Comparison of ENCODE assay signal across 16 cellular contexts in the genomic region with DNA sequence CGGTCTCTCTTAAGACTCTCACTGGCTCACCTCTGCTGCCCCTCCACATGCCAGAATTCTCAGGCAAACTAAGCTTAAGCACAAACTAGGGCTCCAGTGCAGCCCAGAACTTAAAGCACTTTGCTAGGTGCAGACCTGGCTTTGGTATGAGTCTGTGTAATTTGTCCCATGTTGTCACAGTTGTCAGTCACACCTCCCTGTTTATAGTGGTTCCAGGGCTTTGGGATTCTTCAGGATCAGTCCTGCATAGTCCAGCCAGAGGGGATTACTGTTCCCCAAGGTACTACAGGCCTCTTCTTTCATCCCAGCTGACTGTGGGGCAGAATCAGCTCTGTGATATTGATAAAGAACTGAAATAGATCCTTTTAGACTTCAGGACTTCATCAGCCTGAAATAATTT.
"Had no signal": no experiment of that assay in that cellular context is flagged by ENCODE, and none has a peak within 500 bp of the region (broad histone marks: within the 10 kb centered on the region; RNA-seq: fewer than 3 reads in every experiment).

No MANE protein-coding gene starts in this region.

- H3K4me1 ChIP-seq: body of pancreas, spleen, suprapubic skin, upper lobe of right lung had no signal

- H3K27ac ChIP-seq: body of pancreas, sigmoid colon, spleen, suprapubic skin, upper lobe of right lung had no signal

- H3K4me3 ChIP-seq: body of pancreas, sigmoid colon, spleen, suprapubic skin, upper lobe of right lung had no signal

- H3K9me3 ChIP-seq: body of pancreas, sigmoid colon, spleen, suprapubic skin, upper lobe of right lung had no signal

- H3K36me3 ChIP-seq: sigmoid colon, spleen, suprapubic skin, upper lobe of right lung had no signal

- ATAC-seq: activated CD8-positive, alpha-beta T cell treated with anti-CD3 and anti-CD28 coated beads for 36 hours; body of pancreas; left colon; naive thymus-derived CD8-positive, alpha-beta T cell; upper lobe of right lung; WTC11 had no signal

- DNase-seq: activated CD4-positive, alpha-beta T cell treated with anti-CD3 and anti-CD28 coated beads for 4 hours; activated CD8-positive, alpha-beta T cell treated with anti-CD3 and anti-CD28 coated beads for 36 hours; activated gamma-delta T cell; activated naive CD8-positive, alpha-beta T cell treated with anti-CD3 and anti-CD28 coated beads for 36 hours; activated T-cell treated with anti-CD3 and anti-CD28 coated beads, Interleukin-2, amount 50 U/mL, for 48 hours; body of pancreas; cortex of kidney; effector CD4-positive, alpha-beta T cell; left colon; naive thymus-derived CD8-positive, alpha-beta T cell; sigmoid colon; spleen; T-helper 2 cell; upper lobe of right lung had no signal

- H3K27me3 ChIP-seq: body of pancreas, sigmoid colon, spleen, suprapubic skin, upper lobe of right lung had no signal
